Comparison of ENCODE assay signal across 22 cellular contexts in the genomic region with DNA sequence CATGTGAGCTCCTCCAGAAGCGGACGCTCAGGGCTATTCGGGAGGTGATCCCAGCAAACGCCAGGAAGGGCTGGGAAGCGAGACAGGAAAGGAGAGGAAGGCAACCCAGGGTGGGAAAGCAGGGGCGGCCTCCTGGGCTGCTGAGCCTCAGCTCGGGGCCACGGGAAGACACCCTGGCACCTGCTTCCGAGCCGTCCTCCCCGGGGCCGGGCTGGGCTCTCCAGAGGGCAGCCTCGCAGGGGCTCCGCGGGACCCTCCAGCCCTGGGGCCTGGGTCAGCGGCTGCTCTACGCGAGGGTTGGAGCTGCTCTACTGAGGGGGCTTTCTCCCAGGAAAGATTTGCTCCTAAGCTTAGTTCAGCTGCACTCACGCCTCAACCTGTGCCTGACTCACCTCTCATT. TPM values are rescaled to one million over a fixed set of nuclear protein-coding genes. Genes with fewer than 3 reads are reported as not detected.
A peak's percentile ranks its signal among the peaks of the same experiment; 100 is the strongest.
DNase-seq lines count a peak whose midpoint lies in the region; ATAC-seq, FAIRE-seq and TF ChIP-seq lines count a peak whose summit lies in the region.
"Had no signal": no experiment of that assay in that cellular context is flagged by ENCODE, and none has a peak within 500 bp of the region (broad histone marks: within the 10 kb centered on the region; RNA-seq: fewer than 3 reads in every experiment).

No MANE protein-coding gene starts in this region.

- no peak overlapping the region for H3K4me3 Mint-ChIP-seq in GM23338
- no peak overlapping the region for H3K4me3 Mint-ChIP-seq in stimulated activated memory B cell treated with anti-CD40 and anti-IgM and Interleukin-4, amounts not matched to agents 10 μg/mL and 1 μg/mL and 100 μg/mL, for 72 hours
- H3K4me3 Mint-ChIP-seq: CD14-positive monocyte; CD4-positive, alpha-beta T cell; CD8-positive, alpha-beta memory T cell had no signal

- H3K9me3 ChIP-seq in H1 (ENCODE audit: insufficient read depth in 2 of 2, low read depth in 1 of 2, low read length in 1 of 2), result no peaks in the 10 kb centered on the region
- H3K9me3 ChIP-seq: BE2C; BLaER1 treated with 17β-estradiol and CSF1 and Interleukin-3, amounts not matched to agents 10 nM and 100 nM had no signal

- no peak overlapping the region for H4K91ac ChIP-seq in H1 (replicated peaks; ENCODE audit: insufficient read length, low read length)

- no peak overlapping the region for H2BK5ac ChIP-seq in H1 (ENCODE audit: low read depth, low read length)

- DNase-seq in GM23338 (ENCODE audit: low spot score), result no peak
- peak; percentile 43 for DNase-seq in H7
- no peak for DNase-seq in H1 (ENCODE audit: low read depth in 1 of 2, low spot score in 2 of 2)
- DNase-seq in AG08396 (ENCODE audit: low spot score), result no peak
- no peak for DNase-seq in AG08395 (ENCODE audit: low spot score)
- DNase-seq: AML-193; BE2C; CD4-positive, alpha-beta T cell; CD8-positive, alpha-beta memory T cell; DMS 273 treated with DMSO at 0.1 percent for 48 hours; DMS79; EL; GDM1; GM23248; HCEC 1CT had no signal

- POLR2A ChIA-PET in H1 (lab: Charles Lee; ENCODE audit: partially characterized antibody), result no interaction called here

- no peak overlapping the region for H2BK15ac ChIP-seq in H1 (ENCODE audit: low read length)

- no peak overlapping the region for H2BK20ac ChIP-seq in H1 (ENCODE audit: low read length)

- H3K4me2 ChIP-seq in GM23338 (no peak overlapping the region), H1 (ENCODE audit: insufficient read depth in 1 of 2, low read depth in 2 of 2, low read length in 2 of 2) (no peak overlapping the region)
- H3K4me2 ChIP-seq: BLaER1 treated with 17β-estradiol and CSF1 and Interleukin-3, amounts not matched to agents 10 nM and 100 nM had no signal

- H3K4me1 ChIP-seq in GM23338 (ENCODE audit: insufficient read depth) (peaks cover 26% of the 10 kb centered on the region), H1 (replicated peaks in 1 of 4; ENCODE audit: control insufficient read depth in 3 of 4, insufficient read depth in 4 of 4, low read length in 3 of 4) (peaks cover 2 to 11% (median 8%) of the 10 kb centered on the region in 4 experiments; a peak in 6 of 7 replicates)
- H3K4me1 ChIP-seq: BE2C; BLaER1 treated with 17β-estradiol and CSF1 and Interleukin-3, amounts not matched to agents 10 nM and 100 nM had no signal

- H3K79me2 ChIP-seq in GM23338 (replicated peaks; ENCODE audit: insufficient read depth) (no peaks in the 10 kb centered on the region), H1 (ENCODE audit: control insufficient read depth in 1 of 2, insufficient read depth in 2 of 2, low read length in 2 of 2) (no peaks in the 10 kb centered on the region)

- no peak overlapping the region for H3K14ac ChIP-seq in H1 (ENCODE audit: insufficient read length)

- H3K4me1 Mint-ChIP-seq in GM23338, result peaks cover 18% of the 10 kb centered on the region
- H3K4me1 Mint-ChIP-seq in stimulated activated memory B cell treated with anti-CD40 and anti-IgM and Interleukin-4, amounts not matched to agents 10 μg/mL and 1 μg/mL and 100 μg/mL, for 72 hours, result no peaks in the 10 kb centered on the region
- H3K4me1 Mint-ChIP-seq: CD8-positive, alpha-beta memory T cell had no signal

- no peak for TF ChIP-seq RAD21 in H1 (IDR thresholded peaks at IDR 0.05 in 1 of 2, conservative IDR thresholded peaks at IDR 0.05 in 1 of 2; ENCODE audit: low read depth in 2 of 2, low read length in 2 of 2)

- no peak overlapping the region for H2BK120ac ChIP-seq in H1 (replicated peaks; ENCODE audit: low read depth, low read length)

- peak overlapping the region; percentile 63; the same call in 1 of the 2 replicates for H2AFZ ChIP-seq in GM23338
- H2AFZ ChIP-seq in H1 (ENCODE audit: low read length), result no peak overlapping the region
- H2AFZ ChIP-seq: GM23248 had no signal

- CTCF ChIA-PET in H1 (lab: Charles Lee; ENCODE audit: partially characterized antibody), result interaction anchor here (0.6 to 1.5 kb wide), 3 partner anchors 14 to 315 kb away, joined by 3 read pairs; no protein-coding TSS in a partner anchor

- no peaks in the 10 kb centered on the region for H3K23me2 ChIP-seq in H1 (ENCODE audit: low read depth, low read length)

- H2AK5ac ChIP-seq in H1 (ENCODE audit: low read depth, low read length), result peak overlapping the region; percentile 34; the same call in 1 of the 2 replicates

- TF ChIP-seq CTCF in GM23338 (conservative IDR thresholded peaks at IDR 0.05; ENCODE audit: low read depth in 2 of 2), result no peak
- TF ChIP-seq CTCF in H1 (IDR thresholded peaks at IDR 0.05; ENCODE audit: control extremely low read depth in 1 of 3, insufficient read depth in 1 of 3, low read depth in 1 of 3, low read length in 3 of 3), result no peak

- H3K27ac Mint-ChIP-seq in GM23338, result no peak overlapping the region
- H3K27ac Mint-ChIP-seq in stimulated activated memory B cell treated with anti-CD40 and anti-IgM and Interleukin-4, amounts not matched to agents 10 μg/mL and 1 μg/mL and 100 μg/mL, for 72 hours, result no peak overlapping the region
- H3K27ac Mint-ChIP-seq: CD14-positive monocyte; CD4-positive, alpha-beta T cell; CD8-positive, alpha-beta memory T cell had no signal

- no peaks in the 10 kb centered on the region for H3K79me1 ChIP-seq in H1 (ENCODE audit: low read depth, low read length)

- H3K27me3 ChIP-seq in GM23338 (ENCODE audit: insufficient read depth), result no peaks in the 10 kb centered on the region
- no peaks in the 10 kb centered on the region for H3K27me3 ChIP-seq in H7 (ENCODE audit: control insufficient read depth, insufficient read depth, low read length)
- no peaks in the 10 kb centered on the region for H3K27me3 ChIP-seq in H1 (replicated peaks in 1 of 4; ENCODE audit: control insufficient read depth in 3 of 4, extremely low read depth in 1 of 4, insufficient read depth in 3 of 4, low read length in 3 of 4)
- H3K27me3 ChIP-seq: BLaER1 treated with 17β-estradiol and CSF1 and Interleukin-3, amounts not matched to agents 10 nM and 100 nM had no signal

- H2BK12ac ChIP-seq in H1 (ENCODE audit: low read depth, low read length), result no peak overlapping the region

- H4K5ac ChIP-seq in H1 (ENCODE audit: insufficient read length, low read depth, low read length), result no peak overlapping the region

- H3K27ac ChIP-seq in GM23338 (ENCODE audit: low read depth) (no peak overlapping the region), H1 (ENCODE audit: low read depth, low read length) (no peak overlapping the region)
- H3K27ac ChIP-seq: BLaER1 treated with 17β-estradiol and CSF1 and Interleukin-3, amounts not matched to agents 10 nM and 100 nM; GM23248 had no signal

- H3F3A ChIP-seq in GM23338 (replicated peaks; ENCODE audit: low read depth), result no peaks in the 10 kb centered on the region

- no peak for TF ChIP-seq POLR2A in H1 (IDR thresholded peaks at IDR 0.05; ENCODE audit: control extremely low read depth in 1 of 2, low read depth in 2 of 2, low read length in 2 of 2)

- H3K9ac ChIP-seq in H1 (replicated peaks in 1 of 4; ENCODE audit: extremely low read depth in 1 of 4, low read depth in 3 of 4, low read length in 3 of 4), result no peak overlapping the region
- H3K9ac ChIP-seq: BLaER1 treated with 17β-estradiol and CSF1 and Interleukin-3, amounts not matched to agents 10 nM and 100 nM; GM23248 had no signal

- no peak overlapping the region for H3K56ac ChIP-seq in H1 (replicated peaks; ENCODE audit: insufficient read length, low read depth, low read length)

- H3K9me3 Mint-ChIP-seq in GM23338, result no peaks in the 10 kb centered on the region; the same call in 2 of the 3 replicates
- H3K9me3 Mint-ChIP-seq in stimulated activated memory B cell treated with anti-CD40 and anti-IgM and Interleukin-4, amounts not matched to agents 10 μg/mL and 1 μg/mL and 100 μg/mL, for 72 hours, result peaks cover 5% of the 10 kb centered on the region
- H3K9me3 Mint-ChIP-seq: CD4-positive, alpha-beta T cell; CD8-positive, alpha-beta memory T cell had no signal

- H3K4me3 ChIP-seq in GM23338, result no peak overlapping the region
- H3K4me3 ChIP-seq in H7 (ENCODE audit: insufficient read depth, low read depth, low read length), result no peak overlapping the region
- H3K4me3 ChIP-seq in H1 (ENCODE audit: extremely low read depth in 1 of 4, insufficient read depth in 2 of 4, low read depth in 3 of 4, low read length in 4 of 4), result no peak overlapping the region
- H3K4me3 ChIP-seq: BLaER1 treated with 17β-estradiol and CSF1 and Interleukin-3, amounts not matched to agents 10 nM and 100 nM; GM12878; GM23248 had no signal

- FAIRE-seq in H1 (lab: Jason Lieb, UNC), result no peak
- FAIRE-seq: D721Med, GM12878, GM19239, H54 had no signal

- H3K23ac ChIP-seq in H1 (ENCODE audit: insufficient read length), result no peak overlapping the region

- H3K36me3 ChIP-seq in GM23338 (ENCODE audit: insufficient read depth) (no peaks in the 10 kb centered on the region), H7 (replicated peaks; ENCODE audit: control insufficient read depth, insufficient read depth, low read length) (no peaks in the 10 kb centered on the region), H1 (ENCODE audit: control insufficient read depth in 2 of 4, insufficient read depth in 4 of 4, low read length in 3 of 4) (no peaks in the 10 kb centered on the region)
- H3K36me3 ChIP-seq: BE2C; BLaER1 treated with 17β-estradiol and CSF1 and Interleukin-3, amounts not matched to agents 10 nM and 100 nM had no signal

- H3K9me2 ChIP-seq in GM23338 (ENCODE audit: insufficient read depth), result no peaks in the 10 kb centered on the region

- 94% methylated on average over 15 of the region's 19 CpGs; no CpG with 5 or more reads in 1 of the 2 experiments for WGBS in H1 (ENCODE audit: extremely low coverage in 1 of 2, insufficient coverage in 1 of 2, insufficient read length in 1 of 2, insufficient replicate concordance in 2 of 2, low coverage in 1 of 2, low lambda C conversion rate in 2 of 2, missing lambda C conversion rate in 1 of 2), 2 experiments

- ATAC-seq in GM23338, result no peak
- ATAC-seq in stimulated activated memory B cell treated with anti-CD40 and anti-IgM and Interleukin-4, amounts not matched to agents 10 μg/mL and 1 μg/mL and 100 μg/mL, for 72 hours, result peak; percentile 7
- ATAC-seq: GM12878 had no signal

- no peak for TF ChIP-seq EP300 in H1 (IDR thresholded peaks at IDR 0.05; ENCODE audit: borderline replicate concordance in 1 of 2, low read depth in 2 of 2, low read length in 2 of 2)

- peaks cover 6% of the 10 kb centered on the region for H3K27me3 Mint-ChIP-seq in GM23338 (ENCODE audit: insufficient read depth, low read depth, poor library complexity)
- peaks cover 44% of the 10 kb centered on the region for H3K27me3 Mint-ChIP-seq in stimulated activated memory B cell treated with anti-CD40 and anti-IgM and Interleukin-4, amounts not matched to agents 10 μg/mL and 1 μg/mL and 100 μg/mL, for 72 hours

- H3K4ac ChIP-seq in H1 (replicated peaks; ENCODE audit: insufficient read length, low read depth, low read length), result no peak overlapping the region

- H4K8ac ChIP-seq in H1 (ENCODE audit: extremely low read depth, insufficient read depth, low read length), result peak overlapping the region; percentile 35; the same call in 1 of the 2 replicates

- no peaks in the 10 kb centered on the region for H3K36me3 Mint-ChIP-seq in GM23338 (ENCODE audit: low read depth)
- no peaks in the 10 kb centered on the region for H3K36me3 Mint-ChIP-seq in stimulated activated memory B cell treated with anti-CD40 and anti-IgM and Interleukin-4, amounts not matched to agents 10 μg/mL and 1 μg/mL and 100 μg/mL, for 72 hours
- H3K36me3 Mint-ChIP-seq: CD14-positive monocyte; CD8-positive, alpha-beta memory T cell had no signal

- no peaks in the 10 kb centered on the region for H4K20me1 ChIP-seq in GM23338 (replicated peaks; ENCODE audit: insufficient read depth)
- no peaks in the 10 kb centered on the region for H4K20me1 ChIP-seq in H1 (replicated peaks in 1 of 2; ENCODE audit: control insufficient read depth in 1 of 2, insufficient read depth in 2 of 2, low read length in 2 of 2)
- H4K20me1 ChIP-seq: BLaER1 treated with 17β-estradiol and CSF1 and Interleukin-3, amounts not matched to agents 10 nM and 100 nM had no signal

- no peak overlapping the region for H3K18ac ChIP-seq in H1 (ENCODE audit: extremely low read depth, low read length)

RNA-seq across cellular contexts. Expression of a gene that starts 34.0 kb away (rescaled TPM):
- 33.0 and 49.2 TPM in 2 replicates for total RNA-seq in GM23338 (2014; rRNA removed; shearing (Covaris generic))
- polyA plus RNA-seq in GM23338 (2016; fragmentation: Nextera tagmentation; extraction: Ambion mirVana) (76.7 and 97.6 TPM in 2 replicates), H1 (2011; rRNA removed) (17.6 and 27.9 TPM in 2 replicates)
- 43.0 and 46.0 TPM in 2 replicates for total RNA-seq in H7 (2014; rRNA removed; shearing (Covaris generic))
- total RNA-seq in H1 (2021; fragmentation: NEBNext Ultra II Directional; extraction: Animal tissue kit (Norgen Biotek cat#: 25700)), result 43.8 and 46.3 TPM in 2 replicates
- 41.9 TPM for polyA plus RNA-seq in H1 (2011; cell fraction: cytosol; rRNA removed)
- polyA plus RNA-seq in H1 (2011; cell fraction: nucleus; rRNA removed), result 21.7 TPM
- 45.8 to 82.6 TPM (median 47.0 TPM) in 4 replicates for polyA plus RNA-seq in H1 (2012, experiment 1 of 2)
- polyA plus RNA-seq in H1 (2012, experiment 2 of 2), result 3.5 TPM
- polyA plus RNA-seq in H1 (2013, experiment 1 of 2), result 33.2 TPM
- 34.8 TPM for polyA plus RNA-seq in H1 (2013, experiment 2 of 2)
- 30.6 and 37.6 TPM in 2 replicates for polyA minus RNA-seq in H1 (2011; rRNA and poly(A)+ RNA removed)
- 16.1 TPM for polyA minus RNA-seq in H1 (2011; cell fraction: cytosol; rRNA and poly(A)+ RNA removed)
- 14.3 TPM for polyA minus RNA-seq in H1 (2011; cell fraction: nucleus; rRNA and poly(A)+ RNA removed)

RNA-seq across cellular contexts. Expression of a gene that starts 34.7 kb away (rescaled TPM):
- total RNA-seq in GM23338 (2014; rRNA removed; shearing (Covaris generic)), result 0.21 and 4.1 TPM in 2 replicates
- polyA plus RNA-seq in GM23338 (2016; fragmentation: Nextera tagmentation; extraction: Ambion mirVana), result 0.53 TPM in 1 of 2 replicates, not detected in the other
- total RNA-seq in H7 (2014; rRNA removed; shearing (Covaris generic)), result 0.55 and 1.5 TPM in 2 replicates
- 0.46 and 0.84 TPM in 2 replicates for total RNA-seq in H1 (2021; fragmentation: NEBNext Ultra II Directional; extraction: Animal tissue kit (Norgen Biotek cat#: 25700))
- polyA plus RNA-seq in H1 (2011; rRNA removed), result 0.75 and 0.85 TPM in 2 replicates
- polyA plus RNA-seq in H1 (2011; cell fraction: cytosol; rRNA removed), result 0.96 TPM
- polyA plus RNA-seq in H1 (2011; cell fraction: nucleus; rRNA removed), result 1.2 TPM
- polyA plus RNA-seq in H1 (2012, experiment 1 of 2), result 0.35 to 1.4 TPM (median 0.95 TPM) in 4 replicates
- 0.56 TPM for polyA plus RNA-seq in H1 (2012, experiment 2 of 2)
- 0.81 TPM for polyA plus RNA-seq in H1 (2013, experiment 1 of 2)
- 0.98 TPM for polyA plus RNA-seq in H1 (2013, experiment 2 of 2)
- 0.73 and 2.5 TPM in 2 replicates for polyA minus RNA-seq in H1 (2011; rRNA and poly(A)+ RNA removed)
- polyA minus RNA-seq in H1 (2011; cell fraction: cytosol; rRNA and poly(A)+ RNA removed), result not detected
- 1.2 TPM for polyA minus RNA-seq in H1 (2011; cell fraction: nucleus; rRNA and poly(A)+ RNA removed)
- polyA plus RNA-seq: CD14-positive monocyte had no signal
